Comparison of ENCODE assay signal across 8 cellular contexts in the genomic region with DNA sequence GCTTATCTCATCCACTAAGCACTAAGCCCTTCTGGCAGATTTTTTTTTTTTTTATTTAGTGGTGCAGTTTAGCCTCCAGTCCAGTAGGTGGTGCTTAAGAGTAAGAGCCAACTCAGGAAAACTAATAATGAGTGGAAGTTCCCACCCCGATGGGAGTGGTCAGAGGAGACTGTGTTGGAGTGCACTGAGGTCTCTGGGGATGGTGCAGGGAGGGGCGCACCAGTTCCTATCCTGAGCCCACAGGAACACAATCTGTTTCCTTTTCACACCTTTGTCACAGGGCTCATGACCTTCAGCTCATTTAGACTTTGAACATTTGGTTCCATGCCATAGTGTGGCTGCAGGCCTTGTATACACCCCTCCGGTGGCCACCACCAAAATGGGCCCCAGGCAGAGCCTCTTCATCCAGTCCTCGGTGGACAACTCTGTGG.
DNase-seq lines count a peak whose midpoint lies in the region; ATAC-seq and TF ChIP-seq lines count a peak whose summit lies in the region.

No MANE protein-coding gene starts in this region.

- H3F3A ChIP-seq in smooth muscle cell (ENCODE audit: low read depth): no peaks in the 10 kb centered on the region

- TF ChIP-seq RAD21 in Ishikawa (IDR thresholded peaks at IDR 0.05; ENCODE audit: low read depth): peak; percentile 40; the same call in 1 of the 2 replicates

- H3K4me3 ChIP-seq in smooth muscle cell: no peak overlapping the region

- POLR2A ChIA-PET in CD4-positive, alpha-beta T cell (lab: Charles Lee): no interaction called here

- no peaks in the 10 kb centered on the region for H3K4me1 Mint-ChIP-seq in endothelial cell (ENCODE audit: unreplicated experiment)
- H3K4me1 Mint-ChIP-seq in CD4-positive, alpha-beta T cell (ENCODE audit: low read depth): no peaks in the 10 kb centered on the region
- no peaks in the 10 kb centered on the region for H3K4me1 Mint-ChIP-seq in activated naive CD4-positive, alpha-beta T cell treated with anti-CD3 and anti-CD28 coated beads for 36 hours (ENCODE audit: low read depth)

- H4K20me1 ChIP-seq in smooth muscle cell (ENCODE audit: low read depth): no peaks in the 10 kb centered on the region

- peaks cover 6% of the 10 kb centered on the region for H3K9me3 ChIP-seq in smooth muscle cell (replicated peaks; ENCODE audit: low read depth)
- no peaks in the 10 kb centered on the region for H3K9me3 ChIP-seq in CD4-positive, alpha-beta T cell (ENCODE audit: control insufficient read depth, low read length)

- no peak overlapping the region for H3K9ac ChIP-seq in smooth muscle cell (ENCODE audit: low read depth)

- no peaks in the 10 kb centered on the region for H3K36me3 Mint-ChIP-seq in endothelial cell (ENCODE audit: low read depth, unreplicated experiment)
- no peaks in the 10 kb centered on the region for H3K36me3 Mint-ChIP-seq in CD4-positive, alpha-beta T cell (ENCODE audit: low read depth)
- no peaks in the 10 kb centered on the region for H3K36me3 Mint-ChIP-seq in activated naive CD4-positive, alpha-beta T cell treated with anti-CD3 and anti-CD28 coated beads for 36 hours (ENCODE audit: low read depth)

- H2AFZ ChIP-seq in smooth muscle cell (ENCODE audit: low read depth): no peak overlapping the region

- peak; percentile 94 for ATAC-seq in GM21529 (IDR thresholded peaks at IDR 0.05; ENCODE audit: unreplicated experiment)
- ATAC-seq in CD4-positive, alpha-beta T cell (ENCODE audit: poor library complexity): no peak

- no peak overlapping the region for H3K4me3 Mint-ChIP-seq in endothelial cell (ENCODE audit: unreplicated experiment)
- no peak overlapping the region for H3K4me3 Mint-ChIP-seq in CD4-positive, alpha-beta T cell
- H3K4me3 Mint-ChIP-seq in activated naive CD4-positive, alpha-beta T cell treated with anti-CD3 and anti-CD28 coated beads for 36 hours: no peak overlapping the region

- H3K27me3 Mint-ChIP-seq in endothelial cell (ENCODE audit: unreplicated experiment): peaks cover 4% of the 10 kb centered on the region
- H3K27me3 Mint-ChIP-seq in CD4-positive, alpha-beta T cell: no peaks in the 10 kb centered on the region
- no peaks in the 10 kb centered on the region for H3K27me3 Mint-ChIP-seq in activated naive CD4-positive, alpha-beta T cell treated with anti-CD3 and anti-CD28 coated beads for 36 hours (ENCODE audit: low read depth)

- no peak overlapping the region for H3K27ac Mint-ChIP-seq in endothelial cell (ENCODE audit: unreplicated experiment)
- H3K27ac Mint-ChIP-seq in CD4-positive, alpha-beta T cell: no peak overlapping the region
- H3K27ac Mint-ChIP-seq in activated naive CD4-positive, alpha-beta T cell treated with anti-CD3 and anti-CD28 coated beads for 36 hours: no peak overlapping the region

- 97% methylated on average over 4 of the region's 4 CpGs for WGBS in smooth muscle cell (ENCODE audit: low lambda C conversion rate)

- DNase-seq in endothelial cell (ENCODE audit: low spot score) (no peak), smooth muscle cell (lab: John Stamatoyannopoulos, UW; ENCODE audit: unreplicated experiment) (no peak), NOMO-1 treated with dmso at 0.1 percent for 144 hours (lab: John Stamatoyannopoulos, UW; ENCODE audit: unreplicated experiment) (no peak)
- DNase-seq in CD4-positive, alpha-beta T cell: no peak
- DNase-seq in activated naive CD4-positive, alpha-beta T cell treated with anti-CD3 and anti-CD28 coated beads for 36 hours: no peak

- H3K27ac ChIP-seq in smooth muscle cell (ENCODE audit: low read depth): no peak overlapping the region
- no peak overlapping the region for H3K27ac ChIP-seq in CD4-positive, alpha-beta T cell (ENCODE audit: low read depth, low read length)

- H3K4me1 ChIP-seq in smooth muscle cell (ENCODE audit: low read depth): no peaks in the 10 kb centered on the region

- no peaks in the 10 kb centered on the region for H3K79me2 ChIP-seq in smooth muscle cell (ENCODE audit: low read depth)

- CTCF ChIA-PET in CD4-positive, alpha-beta T cell (lab: Charles Lee): no interaction called here
- CTCF ChIA-PET in activated naive CD4-positive, alpha-beta T cell treated with anti-CD3 and anti-CD28 coated beads for 36 hours (lab: Charles Lee): interaction anchor here (0.6 to 1.4 kb wide), 4 partner anchors 17 to 248 kb away, joined by 3 to 6 read pairs (median 4); no protein-coding TSS in a partner anchor

- no peaks in the 10 kb centered on the region for H3K27me3 ChIP-seq in smooth muscle cell (ENCODE audit: low read depth)
- H3K27me3 ChIP-seq in CD4-positive, alpha-beta T cell (ENCODE audit: control insufficient read depth, insufficient read depth, low read length): no peaks in the 10 kb centered on the region

- no peaks in the 10 kb centered on the region for H3K9me3 Mint-ChIP-seq in endothelial cell (ENCODE audit: unreplicated experiment)
- H3K9me3 Mint-ChIP-seq in CD4-positive, alpha-beta T cell: peaks cover 9% of the 10 kb centered on the region
- H3K9me3 Mint-ChIP-seq in activated naive CD4-positive, alpha-beta T cell treated with anti-CD3 and anti-CD28 coated beads for 36 hours: peaks cover 19% of the 10 kb centered on the region

- intact Hi-C loops in CD4-positive, alpha-beta T cell (cut with DNase I, micrococcal nuclease): no loop called here
- intact Hi-C loops in activated naive CD4-positive, alpha-beta T cell treated with anti-CD3 and anti-CD28 coated beads for 36 hours (cut with micrococcal nuclease): loop anchor here (5.0 kb wide), 1 partner anchor 389 kb away; no protein-coding TSS in a partner anchor

- no peak for TF ChIP-seq EP300 in Ishikawa (IDR thresholded peaks at IDR 0.05; ENCODE audit: borderline replicate concordance)

- no peaks in the 10 kb centered on the region for H3K36me3 ChIP-seq in smooth muscle cell (ENCODE audit: low read depth)

- TF ChIP-seq CTCF in GM12872 (IDR thresholded peaks at IDR 0.05; ENCODE audit: insufficient read depth, low read depth, low read length) (peak; percentile 72), endothelial cell (IDR thresholded peaks at IDR 0.05; ENCODE audit: unreplicated experiment) (peak; percentile 57), smooth muscle cell (IDR thresholded peaks at IDR 0.05; ENCODE audit: borderline replicate concordance, insufficient read depth, poor library complexity, severe bottlenecking) (peak; percentile 42)
- TF ChIP-seq CTCF in CD4-positive, alpha-beta T cell (IDR thresholded peaks at IDR 0.05): no peak

- no peak overlapping the region for H3K4me2 ChIP-seq in smooth muscle cell

TF ChIP-seq in Ishikawa, 13 proteins besides CTCF, POLR2A, EP300 and RAD21:
- TF ChIP-seq TCF12 (IDR thresholded peaks at IDR 0.05; ENCODE audit: low read depth): no peak
- no peak for TF ChIP-seq CEBPB (IDR thresholded peaks at IDR 0.05)
- TF ChIP-seq, protein P1, sequence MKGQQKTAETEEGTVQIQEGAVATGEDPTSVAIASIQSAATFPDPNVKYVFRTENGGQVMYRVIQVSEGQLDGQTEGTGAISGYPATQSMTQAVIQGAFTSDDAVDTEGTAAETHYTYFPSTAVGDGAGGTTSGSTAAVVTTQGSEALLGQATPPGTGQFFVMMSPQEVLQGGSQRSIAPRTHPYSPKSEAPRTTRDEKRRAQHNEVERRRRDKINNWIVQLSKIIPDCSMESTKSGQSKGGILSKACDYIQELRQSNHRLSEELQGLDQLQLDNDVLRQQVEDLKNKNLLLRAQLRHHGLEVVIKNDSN (IDR thresholded peaks at IDR 0.05): no peak
- TF ChIP-seq, protein P2, sequence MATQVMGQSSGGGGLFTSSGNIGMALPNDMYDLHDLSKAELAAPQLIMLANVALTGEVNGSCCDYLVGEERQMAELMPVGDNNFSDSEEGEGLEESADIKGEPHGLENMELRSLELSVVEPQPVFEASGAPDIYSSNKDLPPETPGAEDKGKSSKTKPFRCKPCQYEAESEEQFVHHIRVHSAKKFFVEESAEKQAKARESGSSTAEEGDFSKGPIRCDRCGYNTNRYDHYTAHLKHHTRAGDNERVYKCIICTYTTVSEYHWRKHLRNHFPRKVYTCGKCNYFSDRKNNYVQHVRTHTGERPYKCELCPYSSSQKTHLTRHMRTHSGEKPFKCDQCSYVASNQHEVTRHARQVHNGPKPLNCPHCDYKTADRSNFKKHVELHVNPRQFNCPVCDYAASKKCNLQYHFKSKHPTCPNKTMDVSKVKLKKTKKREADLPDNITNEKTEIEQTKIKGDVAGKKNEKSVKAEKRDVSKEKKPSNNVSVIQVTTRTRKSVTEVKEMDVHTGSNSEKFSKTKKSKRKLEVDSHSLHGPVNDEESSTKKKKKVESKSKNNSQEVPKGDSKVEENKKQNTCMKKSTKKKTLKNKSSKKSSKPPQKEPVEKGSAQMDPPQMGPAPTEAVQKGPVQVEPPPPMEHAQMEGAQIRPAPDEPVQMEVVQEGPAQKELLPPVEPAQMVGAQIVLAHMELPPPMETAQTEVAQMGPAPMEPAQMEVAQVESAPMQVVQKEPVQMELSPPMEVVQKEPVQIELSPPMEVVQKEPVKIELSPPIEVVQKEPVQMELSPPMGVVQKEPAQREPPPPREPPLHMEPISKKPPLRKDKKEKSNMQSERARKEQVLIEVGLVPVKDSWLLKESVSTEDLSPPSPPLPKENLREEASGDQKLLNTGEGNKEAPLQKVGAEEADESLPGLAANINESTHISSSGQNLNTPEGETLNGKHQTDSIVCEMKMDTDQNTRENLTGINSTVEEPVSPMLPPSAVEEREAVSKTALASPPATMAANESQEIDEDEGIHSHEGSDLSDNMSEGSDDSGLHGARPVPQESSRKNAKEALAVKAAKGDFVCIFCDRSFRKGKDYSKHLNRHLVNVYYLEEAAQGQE (IDR thresholded peaks at IDR 0.05; ENCODE audit: low read depth): no peak
- TF ChIP-seq TAF1 (IDR thresholded peaks at IDR 0.05; ENCODE audit: low read depth): no peak
- TF ChIP-seq ZBTB7A (IDR thresholded peaks at IDR 0.05; ENCODE audit: low read depth): no peak
- TF ChIP-seq, protein P3, sequence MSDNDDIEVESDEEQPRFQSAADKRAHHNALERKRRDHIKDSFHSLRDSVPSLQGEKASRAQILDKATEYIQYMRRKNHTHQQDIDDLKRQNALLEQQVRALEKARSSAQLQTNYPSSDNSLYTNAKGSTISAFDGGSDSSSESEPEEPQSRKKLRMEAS (IDR thresholded peaks at IDR 0.05): no peak
- no peak for TF ChIP-seq NFIC (IDR thresholded peaks at IDR 0.05)
- no peak for TF ChIP-seq TEAD4 (IDR thresholded peaks at IDR 0.05)
- TF ChIP-seq EGR1 (IDR thresholded peaks at IDR 0.05): no peak
TF ChIP-seq in Ishikawa: peak in this region for 0.
